In genomic region chr18:24248359-24248758, GRCh38 we compare ENCODE assay signal across 31 cellular contexts.
"Had no signal": no experiment of that assay in that cellular context is flagged by ENCODE, and none has a peak within 500 bp of the region (broad histone marks: within the 10 kb centered on the region; RNA-seq: fewer than 3 reads in every experiment).

No MANE protein-coding gene starts in this region.

- H3K4me1 Mint-ChIP-seq: activated naive CD4-positive, alpha-beta T cell treated with anti-CD3 and anti-CD28 coated beads, Interleukin-2, amount 10 ng/mL, durations not matched to agents 7 days and 5 days; IgD-negative memory B cell had no signal

- H3K9me3 Mint-ChIP-seq: activated CD4-positive, alpha-beta memory T cell treated with anti-CD3 and anti-CD28 coated beads, Interleukin-2, amount 10 ng/mL, durations not matched to agents 7 days and 5 days; activated naive CD4-positive, alpha-beta T cell treated with anti-CD3 and anti-CD28 coated beads, Interleukin-2, amount 10 ng/mL, durations not matched to agents 7 days and 5 days; activated naive CD8-positive, alpha-beta T cell treated with anti-CD3 and anti-CD28 coated beads, Interleukin-2, amount 50 U/mL, for 24 hours had no signal

- H3K4me3 Mint-ChIP-seq: activated CD4-positive, alpha-beta memory T cell treated with anti-CD3 and anti-CD28 coated beads, Interleukin-2, amount 10 ng/mL, durations not matched to agents 7 days and 5 days; activated CD8-positive, alpha-beta memory T cell treated with anti-CD3 and anti-CD28 coated beads, Interleukin-2, amount 10 ng/mL, durations not matched to agents 7 days and 5 days; activated naive CD4-positive, alpha-beta T cell treated with anti-CD3 and anti-CD28 coated beads, Interleukin-2, amount 10 ng/mL, durations not matched to agents 7 days and 5 days; activated naive CD8-positive, alpha-beta T cell; activated naive CD8-positive, alpha-beta T cell treated with anti-CD3 and anti-CD28 coated beads, Interleukin-2, amount 50 U/mL, for 24 hours; IgD-negative memory B cell had no signal

- H3K36me3 Mint-ChIP-seq: activated CD8-positive, alpha-beta memory T cell treated with anti-CD3 and anti-CD28 coated beads, Interleukin-2, amount 10 ng/mL, durations not matched to agents 7 days and 5 days; activated naive CD4-positive, alpha-beta T cell treated with anti-CD3 and anti-CD28 coated beads, Interleukin-2, amount 10 ng/mL, durations not matched to agents 7 days and 5 days; IgD-negative memory B cell had no signal

- H3K27ac Mint-ChIP-seq: activated CD4-positive, alpha-beta memory T cell treated with anti-CD3 and anti-CD28 coated beads, Interleukin-2, amount 10 ng/mL, durations not matched to agents 7 days and 5 days; activated CD8-positive, alpha-beta memory T cell treated with anti-CD3 and anti-CD28 coated beads, Interleukin-2, amount 10 ng/mL, durations not matched to agents 7 days and 5 days; activated naive CD4-positive, alpha-beta T cell treated with anti-CD3 and anti-CD28 coated beads, Interleukin-2, amount 10 ng/mL, durations not matched to agents 7 days and 5 days; activated naive CD8-positive, alpha-beta T cell; activated naive CD8-positive, alpha-beta T cell treated with anti-CD3 and anti-CD28 coated beads, Interleukin-2, amount 50 U/mL, for 24 hours; IgD-negative memory B cell had no signal

- ATAC-seq: activated CD8-positive, alpha-beta memory T cell treated with anti-CD3 and anti-CD28 coated beads, Interleukin-2, amount 10 ng/mL, durations not matched to agents 7 days and 5 days; activated naive CD8-positive, alpha-beta T cell treated with anti-CD3 and anti-CD28 coated beads, Interleukin-2, amount 50 U/mL, for 24 hours had no signal

- DNase-seq: activated CD4-positive, alpha-beta memory T cell treated with anti-CD3 and anti-CD28 coated beads, Interleukin-2, amount 10 ng/mL, durations not matched to agents 7 days and 5 days; activated CD4-positive, alpha-beta T cell treated with anti-CD3 and anti-CD28 coated beads for 1 hour; activated CD4-positive, alpha-beta T cell treated with anti-CD3 and anti-CD28 coated beads for 48 hours; activated CD4-positive, CD25-positive, alpha-beta regulatory T cell; activated CD8-positive, alpha-beta memory T cell treated with anti-CD3 and anti-CD28 coated beads for 24 hours; activated CD8-positive, alpha-beta memory T cell treated with anti-CD3 and anti-CD28 coated beads, Interleukin-2, amount 10 ng/mL, durations not matched to agents 7 days and 5 days; activated CD8-positive, alpha-beta memory T cell treated with anti-CD3 and anti-CD28 coated beads, Interleukin-2, amount 50 U/mL, for 48 hours; activated effector memory CD4-positive, alpha-beta T cell treated with Interleukin-2 at 50 U/mL for 16 hours; activated naive CD4-positive, alpha-beta T cell treated with anti-CD3 and anti-CD28 coated beads, Interleukin-2, amount 10 ng/mL, durations not matched to agents 7 days and 5 days; activated naive CD8-positive, alpha-beta T cell treated with anti-CD3 and anti-CD28 coated beads, Interleukin-2, amount 50 U/mL, for 24 hours; activated T-cell treated with anti-CD3 and anti-CD28 coated beads, Interleukin-2, amount 50 U/mL, for 48 hours; amniotic stem cell; aorta; brain microvascular endothelial cell; Kasumi-1; KG1; MG63; NCI-H1048; NCI-H1436 treated with DMSO at 0.1 percent for 48 hours; NCI-H1694 treated with DMSO at 0.1 percent for 48 hours; NCI-H2029; NCI-H345; NCI-H524 treated with DMSO at 0.1 percent for 48 hours; NK-92 treated with Interleukin-12 subunit alpha and Interleukin-12 subunit beta, amount 100 ng/mL, for 24 hours; PC-9; SHP77; SJCRH30; T1000; WERI-Rb-1 had no signal

- H3K27me3 Mint-ChIP-seq: activated naive CD8-positive, alpha-beta T cell treated with anti-CD3 and anti-CD28 coated beads, Interleukin-2, amount 50 U/mL, for 24 hours had no signal
